In genomic region chr10:119239630-119240029, GRCh38 we compare ENCODE assay signal across 4 cellular contexts. TPM values are rescaled to one million over a fixed set of nuclear protein-coding genes. Genes with fewer than 3 reads are reported as not detected.
DNase-seq lines count a peak whose midpoint lies in the region; ATAC-seq, FAIRE-seq and TF ChIP-seq lines count a peak whose summit lies in the region.
"Not testable (repeated sequence)": the region's sequence is repeated elsewhere in the genome, so short reads cannot be mapped to it uniquely, and the experiment has no call there.

No MANE protein-coding gene starts in this region.

- not testable (repeated sequence) for H3K9ac ChIP-seq in K562 (ENCODE audit: insufficient read depth in 1 of 2, low read depth in 2 of 2, low read length in 2 of 2)

- intact Hi-C loops in K562 (cut with micrococcal nuclease); left ventricle myocardium inferior (cut with micrococcal nuclease); uterus (cut with DNase I; ENCODE audit: low total_unique reads): not testable (repeated sequence)

- not testable (repeated sequence) for H3K36me3 Mint-ChIP-seq in activated CD4-positive, alpha-beta T cell treated with anti-CD3 and anti-CD28 coated beads, Interleukin-2, amount 10 ng/mL, durations not matched to agents 7 days and 5 days (ENCODE audit: low read depth)

- not testable (repeated sequence) for TF ChIP-seq POLR2A in K562 (conservative IDR thresholded peaks at IDR 0.05); uterus (IDR thresholded peaks at IDR 0.05)

- not testable (repeated sequence) for H3K9me3 Mint-ChIP-seq in activated CD4-positive, alpha-beta T cell treated with anti-CD3 and anti-CD28 coated beads, Interleukin-2, amount 10 ng/mL, durations not matched to agents 7 days and 5 days

- not testable (repeated sequence) for H3K4me3 ChIP-seq in K562, left ventricle myocardium inferior, uterus

- peaks cover 42% of the 10 kb centered on the region for H3K4me1 Mint-ChIP-seq in activated CD4-positive, alpha-beta T cell treated with anti-CD3 and anti-CD28 coated beads, Interleukin-2, amount 10 ng/mL, durations not matched to agents 7 days and 5 days

- H3K4me1 ChIP-seq in K562 (replicated peaks in 1 of 2; ENCODE audit: control insufficient read depth in 2 of 2, insufficient read depth in 2 of 2, low read length in 2 of 2): not testable (repeated sequence)
- H3K4me1 ChIP-seq in left ventricle myocardium inferior: peaks cover 88% of the 10 kb centered on the region
- H3K4me1 ChIP-seq in uterus: peaks cover 3 to 13% of the 10 kb centered on the region in 2 donors

- not testable (repeated sequence) for ATAC-seq in K562

- not testable (repeated sequence) for BruUV-seq in K562 (replicated peaks; lab: Mats Ljungman, UMichigan)

- in situ Hi-C loops in K562 (cut with MboI): not testable (repeated sequence)

- no CpG with 5 or more reads among the region's 4 CpGs for WGBS in K562 (ENCODE audit: insufficient coverage, low coverage, missing lambda C conversion rate)

- not testable (repeated sequence) for H3K9me3 ChIP-seq in K562 (replicated peaks; ENCODE audit: control insufficient read depth, insufficient read depth, low read depth, low read length); left ventricle myocardium inferior (replicated peaks); uterus

- H3K4me2 ChIP-seq in K562 (ENCODE audit: insufficient read depth, low read length): not testable (repeated sequence)

- POLR2A ChIA-PET in activated CD4-positive, alpha-beta T cell treated with anti-CD3 and anti-CD28 coated beads, Interleukin-2, amount 10 ng/mL, durations not matched to agents 7 days and 5 days (lab: Charles Lee); K562 (lab: Yijun Ruan, JAX): not testable (repeated sequence)

- not testable (repeated sequence) for TF ChIP-seq CTCF in K562 (IDR thresholded peaks at IDR 0.05 in 2 of 3, conservative IDR thresholded peaks at IDR 0.05 in 1 of 3; ENCODE audit: insufficient read depth in 2 of 3, low read depth in 1 of 3, low read length in 3 of 3); left ventricle myocardium inferior (IDR thresholded peaks at IDR 0.05; ENCODE audit: borderline replicate concordance); uterus (IDR thresholded peaks at IDR 0.05)

- not testable (repeated sequence) for H3K36me3 ChIP-seq in K562 (ENCODE audit: control insufficient read depth, insufficient read depth, low read length); left ventricle myocardium inferior; uterus

- FAIRE-seq in K562 (lab: Jason Lieb, UNC): not testable (repeated sequence)

- H3K79me2 ChIP-seq in K562 (ENCODE audit: control insufficient read depth, insufficient read depth, low read length): not testable (repeated sequence)

- H3K27me3 ChIP-seq in K562 (ENCODE audit: control insufficient read depth in 2 of 2, insufficient read depth in 2 of 2, low read length in 2 of 2); left ventricle myocardium inferior (ENCODE audit: low read depth); uterus: not testable (repeated sequence)

- TF ChIP-seq EP300 in K562 (IDR thresholded peaks at IDR 0.05; ENCODE audit: low read length): not testable (repeated sequence)

- H3K27ac ChIP-seq in K562 (ENCODE audit: extremely low read depth, low read depth, low read length): not testable (repeated sequence)
- peak overlapping the region; percentile 82 for H3K27ac ChIP-seq in left ventricle myocardium inferior (replicated peaks)
- H3K27ac ChIP-seq in uterus: peak overlapping the region; percentile 71 to 75

- not testable (repeated sequence) for TF ChIP-seq RAD21 in K562 (CRISPR knock-in tag; conservative IDR thresholded peaks at IDR 0.05 in 1 of 2, IDR thresholded peaks at IDR 0.05 in 1 of 2)

- CTCF ChIA-PET in activated CD4-positive, alpha-beta T cell treated with anti-CD3 and anti-CD28 coated beads, Interleukin-2, amount 10 ng/mL, durations not matched to agents 7 days and 5 days (lab: Charles Lee): interaction anchor here (1.8 kb wide), 1 partner anchor 17 kb away, joined by 4 read pairs; no protein-coding TSS in a partner anchor
- CTCF ChIA-PET in K562 (lab: Yijun Ruan, JAX; ENCODE audit: low intra/inter-chr PET ratio): not testable (repeated sequence)

- peak overlapping the region; percentile 66 for H3K27ac Mint-ChIP-seq in activated CD4-positive, alpha-beta T cell treated with anti-CD3 and anti-CD28 coated beads, Interleukin-2, amount 10 ng/mL, durations not matched to agents 7 days and 5 days

- not testable (repeated sequence) for DNase-seq in activated CD4-positive, alpha-beta T cell treated with anti-CD3 and anti-CD28 coated beads, Interleukin-2, amount 10 ng/mL, durations not matched to agents 7 days and 5 days; K562 (ENCODE audit: extremely low read depth in 1 of 4, low spot score in 3 of 4); left ventricle myocardium inferior; uterus

- H2AFZ ChIP-seq in K562 (ENCODE audit: low read depth, low read length): not testable (repeated sequence)

- H4K20me1 ChIP-seq in K562 (replicated peaks; ENCODE audit: control insufficient read depth, insufficient read depth, low read length): not testable (repeated sequence)

- not testable (repeated sequence) for H3K27me3 Mint-ChIP-seq in activated CD4-positive, alpha-beta T cell treated with anti-CD3 and anti-CD28 coated beads, Interleukin-2, amount 10 ng/mL, durations not matched to agents 7 days and 5 days

- H3K9me1 ChIP-seq in K562 (ENCODE audit: control insufficient read depth, insufficient read depth, low read length): not testable (repeated sequence)

- not testable (repeated sequence) for H3K4me3 Mint-ChIP-seq in activated CD4-positive, alpha-beta T cell treated with anti-CD3 and anti-CD28 coated beads, Interleukin-2, amount 10 ng/mL, durations not matched to agents 7 days and 5 days

TF ChIP-seq in K562, 482 proteins besides CTCF, POLR2A, EP300 and RAD21:
- TF ChIP-seq BCOR (IDR thresholded peaks at IDR 0.05) (peak; percentile 62), ZNF146 (CRISPR knock-in tag; IDR thresholded peaks at IDR 0.05; ENCODE audit: unreplicated experiment) (peak; percentile 67), SMARCA5 (IDR thresholded peaks at IDR 0.05) (0 out of 2 replicates have a peak, but pooled peaks have one; percentile 32)

RNA-seq across cellular contexts. Expression of gene GRK5, which starts 32.3 kb away (rescaled TPM):
- total RNA-seq in activated CD4-positive, alpha-beta T cell treated with anti-CD3 and anti-CD28 coated beads, Interleukin-2, amount 10 ng/mL, durations not matched to agents 7 days and 5 days: 10 to 100 TPM; 26.0 to 27.5 TPM
- 0.88 and 1.4 TPM in 2 replicates for total RNA-seq in K562 (2011; cell fraction: chromatin; rRNA removed; ENCODE audit: low replicate concordance)
- total RNA-seq in K562 (2011; cell fraction: nucleolus; rRNA removed): 0.39 and 0.83 TPM in 2 replicates
- 0.31 and 0.59 TPM in 2 replicates for total RNA-seq in K562 (2011; cell fraction: nucleoplasm; rRNA removed)
- total RNA-seq in K562 (2014; rRNA removed) (0.54 and 0.65 TPM in 2 replicates), K562 (2014; rRNA removed; fragmentation: Illumina TruSeq; extraction: Trizol) (0.47 and 0.51 TPM in 2 replicates), K562 (2015; rRNA removed; fragmentation: Illumina TruSeq; extraction: Trizol) (0.45 and 0.80 TPM in 2 replicates), K562 (2021) (0.73 and 1.0 TPM in 2 replicates), left ventricle myocardium inferior (52.8 TPM), uterus (10 to 100 TPM; 11.6 to 34.6 (median 14.1) TPM)
- polyA plus RNA-seq in K562 (2011; rRNA removed) (0.50 and 0.67 TPM in 2 replicates), K562 (2014; fragmentation: Illumina TruSeq; extraction: Trizol) (0.82 and 0.83 TPM in 2 replicates), K562 (2014; fragmentation: Nextera tagmentation; extraction: Ambion mirVana) (not detected), K562 (2014; rRNA removed) (0.31 and 0.46 TPM in 2 replicates)
- polyA plus RNA-seq in K562 (2011; cell fraction: cytosol; rRNA removed): 0.31 and 0.55 TPM in 2 replicates
- 0.45 and 0.98 TPM in 2 replicates for polyA plus RNA-seq in K562 (2011; cell fraction: nucleus; rRNA removed)
- polyA plus RNA-seq in K562 (2012): 0.59 and 0.68 TPM in 2 replicates
- 0.42 and 0.53 TPM in 2 replicates for polyA minus RNA-seq in K562 (2011; rRNA and poly(A)+ RNA removed)
- not detected in 2 replicates for polyA minus RNA-seq in K562 (2011; cell fraction: cytosol; rRNA and poly(A)+ RNA removed)
- polyA minus RNA-seq in K562 (2011; cell fraction: nucleus; rRNA and poly(A)+ RNA removed): 0.44 and 0.54 TPM in 2 replicates

Comparison
In these comparisons a context has a peak if more than half of its experiments do, and no peak if none do; other contexts are left out.
1. RNA of gene GRK5, which starts 32.3 kb away (total RNA-seq): 52.8 TPM in left ventricle myocardium inferior (single experiment), 26.0 to 27.5 TPM in activated CD4-positive, alpha-beta T cell treated with anti-CD3 and anti-CD28 coated beads, Interleukin-2, amount 10 ng/mL, durations not matched to agents 7 days and 5 days and 11.6 to 34.6 TPM in uterus; 0.31 to 1.4 TPM in K562; every median in the first group is over 4 times any median in the second.